ENCODE assay signal across 13 cellular contexts in the genomic region with DNA sequence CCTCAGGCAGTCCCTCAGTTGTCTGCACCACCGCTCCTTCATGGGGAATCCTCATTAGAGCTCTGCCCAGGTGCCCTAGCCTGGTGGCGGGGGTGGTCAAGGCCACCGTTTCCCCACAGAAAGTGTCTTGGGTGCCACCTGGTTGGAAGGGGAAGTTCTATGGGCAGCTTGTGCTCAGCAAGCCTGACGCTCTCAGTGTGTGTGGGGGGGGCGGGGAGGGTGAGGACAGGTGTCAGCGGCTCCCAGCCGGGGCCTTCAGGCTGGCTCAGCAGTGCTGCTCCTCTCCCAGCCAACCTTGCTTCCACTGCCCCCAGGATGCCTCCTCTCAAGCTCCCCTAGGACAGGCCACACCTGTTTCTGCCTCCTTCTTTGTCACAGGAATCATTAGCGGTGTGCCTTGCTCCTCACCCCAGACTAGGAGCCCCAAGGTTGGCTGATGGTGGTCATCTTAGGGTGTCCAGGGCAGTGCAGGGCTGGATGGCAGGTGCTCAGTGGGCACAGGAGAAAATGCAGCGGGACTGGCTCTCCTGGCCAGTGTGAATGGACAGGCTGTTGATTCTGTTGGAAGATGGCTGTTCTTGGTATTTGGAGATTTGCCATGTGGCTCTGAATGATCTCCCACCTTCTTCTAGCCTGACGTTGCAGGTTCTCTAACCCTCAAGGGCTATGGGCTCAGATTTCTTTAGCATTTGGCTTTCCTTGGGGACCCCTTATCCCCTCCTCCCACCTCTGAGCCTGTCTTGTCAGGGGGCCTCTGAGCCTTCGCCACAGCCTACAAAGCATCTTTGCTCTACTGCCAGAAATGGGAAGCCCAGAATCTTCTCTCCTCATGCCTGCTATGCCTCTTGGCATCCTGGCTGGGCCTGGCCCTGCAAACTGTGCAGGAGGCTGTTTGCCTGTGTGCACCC.
DNase-seq lines count a peak whose midpoint lies in the region; ATAC-seq and TF ChIP-seq lines count a peak whose summit lies in the region.
"Had no signal": no experiment of that assay in that cellular context is flagged by ENCODE, and none has a peak within 500 bp of the region (broad histone marks: within the 10 kb centered on the region; RNA-seq: fewer than 3 reads in every experiment).

No MANE protein-coding gene starts in this region.

- intact Hi-C loops in mucosa of descending colon (cut with DNase I, micrococcal nuclease): no loop called here

- in situ Hi-C loops in G401 (cut with HindIII; ENCODE audit: low sequenced_read_pairs): no loop called here

- no peak overlapping the region for H3K4me3 Mint-ChIP-seq in stimulated activated effector memory CD8-positive, alpha-beta T cell treated with anti-CD3 and anti-CD28 coated beads, Interleukin-12 subunit alpha, Interleukin-12 subunit beta, amount 100 ng/mL, for 72 hours

- no peaks in the 10 kb centered on the region for H3K36me3 ChIP-seq in mucosa of descending colon (ENCODE audit: low read depth)
- H3K36me3 ChIP-seq: ascending aorta, neutrophil had no signal

- peak; percentile 67 for ATAC-seq in HG02588 (IDR thresholded peaks at IDR 0.05; ENCODE audit: unreplicated experiment)
- peak; percentile 19 for ATAC-seq in mucosa of descending colon
- no peak for ATAC-seq in stimulated activated effector memory CD8-positive, alpha-beta T cell treated with anti-CD3 and anti-CD28 coated beads, Interleukin-12 subunit alpha, Interleukin-12 subunit beta, amount 100 ng/mL, for 72 hours
- ATAC-seq: left lobe of liver had no signal

- H3K4me1 ChIP-seq in mucosa of descending colon (ENCODE audit: low read depth): no peaks in the 10 kb centered on the region
- H3K4me1 ChIP-seq: ascending aorta had no signal

- DNase-seq in G401 (ENCODE audit: low spot score) (peak; percentile 50), NCI-H345 treated with DMSO at 0.1 percent for 48 hours (lab: John Stamatoyannopoulos, UW; ENCODE audit: unreplicated experiment) (peak; percentile 29), mucosa of descending colon (no peak), T-helper 1 cell (no peak), GM19240 (ENCODE audit: insufficient read length, low spot score) (no peak)
- DNase-seq in stimulated activated effector memory CD8-positive, alpha-beta T cell treated with anti-CD3 and anti-CD28 coated beads, Interleukin-12 subunit alpha, Interleukin-12 subunit beta, amount 100 ng/mL, for 72 hours (ENCODE audit: low spot score in 2 of 2): no peak
- DNase-seq in stimulated activated CD4-positive, alpha-beta T cell treated with anti-CD3 and anti-CD28 coated beads, Interleukin-4, amount 100 ng/mL, for 1 hour: no peak
- DNase-seq: effector memory CD4-positive, alpha-beta T cell; KG1 had no signal

- no peak overlapping the region for H3K4me3 ChIP-seq in mucosa of descending colon
- H3K4me3 ChIP-seq: ascending aorta had no signal

- H3K36me3 Mint-ChIP-seq in stimulated activated effector memory CD8-positive, alpha-beta T cell treated with anti-CD3 and anti-CD28 coated beads, Interleukin-12 subunit alpha, Interleukin-12 subunit beta, amount 100 ng/mL, for 72 hours: no peaks in the 10 kb centered on the region

- no peak for TF ChIP-seq CTCF in mucosa of descending colon (IDR thresholded peaks at IDR 0.05)

- no peaks in the 10 kb centered on the region for H3K4me1 Mint-ChIP-seq in stimulated activated effector memory CD8-positive, alpha-beta T cell treated with anti-CD3 and anti-CD28 coated beads, Interleukin-12 subunit alpha, Interleukin-12 subunit beta, amount 100 ng/mL, for 72 hours

- no peaks in the 10 kb centered on the region for H3K9me3 ChIP-seq in mucosa of descending colon
- H3K9me3 ChIP-seq: ascending aorta, neutrophil had no signal

- H3K9me3 Mint-ChIP-seq in stimulated activated effector memory CD8-positive, alpha-beta T cell treated with anti-CD3 and anti-CD28 coated beads, Interleukin-12 subunit alpha, Interleukin-12 subunit beta, amount 100 ng/mL, for 72 hours: no peaks in the 10 kb centered on the region

- H3K27ac Mint-ChIP-seq in stimulated activated effector memory CD8-positive, alpha-beta T cell treated with anti-CD3 and anti-CD28 coated beads, Interleukin-12 subunit alpha, Interleukin-12 subunit beta, amount 100 ng/mL, for 72 hours: no peak overlapping the region

Comparison
In these comparisons a context has a peak if more than half of its experiments do, and no peak if none do; other contexts are left out.
1. DNase-seq: peak in G401 (single experiment) and NCI-H345 treated with DMSO at 0.1 percent for 48 hours (single experiment); none in mucosa of descending colon (0 of 3), stimulated activated effector memory CD8-positive, alpha-beta T cell treated with anti-CD3 and anti-CD28 coated beads, Interleukin-12 subunit alpha, Interleukin-12 subunit beta, amount 100 ng/mL, for 72 hours (0 of 2), T-helper 1 cell (0 of 5), GM19240 (single experiment) and stimulated activated CD4-positive, alpha-beta T cell treated with anti-CD3 and anti-CD28 coated beads, Interleukin-4, amount 100 ng/mL, for 1 hour (single experiment).